In genomic region chr2:59177748-59178147, GRCh38 we compare ENCODE assay signal across 23 cellular contexts.
DNase-seq lines count a peak whose midpoint lies in the region; ATAC-seq and TF ChIP-seq lines count a peak whose summit lies in the region.
"Had no signal": no experiment of that assay in that cellular context is flagged by ENCODE, and none has a peak within 500 bp of the region (broad histone marks: within the 10 kb centered on the region; RNA-seq: fewer than 3 reads in every experiment).

No MANE protein-coding gene starts in this region.

- H3K27ac ChIP-seq in right atrium auricular region = no peak overlapping the region
- H3K27ac ChIP-seq: cardiac muscle cell, HL-60, transverse colon had no signal

- H3K9me2 ChIP-seq in Loucy (replicated peaks; ENCODE audit: low read depth, low read length) = no peaks in the 10 kb centered on the region

- no peaks in the 10 kb centered on the region for H3F3A ChIP-seq in Loucy (ENCODE audit: low read depth)

- no peaks in the 10 kb centered on the region for H3K79me2 ChIP-seq in Loucy (ENCODE audit: insufficient read depth, low read length)

- H3K4me1 ChIP-seq in Loucy (ENCODE audit: insufficient read depth, low read length, poor library complexity, severe bottlenecking) = peaks cover 6% of the 10 kb centered on the region
- H3K4me1 ChIP-seq in right atrium auricular region = no peaks in the 10 kb centered on the region
- H3K4me1 ChIP-seq: transverse colon had no signal

- H3K9ac ChIP-seq in Loucy (ENCODE audit: low read depth, low read length, poor library complexity, severe bottlenecking) = no peak overlapping the region

- no peaks in the 10 kb centered on the region for H4K20me1 ChIP-seq in Loucy (ENCODE audit: insufficient read depth, low read length, poor library complexity, severe bottlenecking)

- ATAC-seq in GM21825 (IDR thresholded peaks at IDR 0.05; ENCODE audit: unreplicated experiment) (no peak), GM21526 (IDR thresholded peaks at IDR 0.05; ENCODE audit: low FRiP score, unreplicated experiment) (no peak)
- ATAC-seq: HCT116, T-cell had no signal

- DNase-seq in NCI-H2029 treated with DMSO at 0.1 percent for 48 hours (lab: John Stamatoyannopoulos, UW) (peak; percentile 30), NCI-H524 treated with DMSO at 0.1 percent for 48 hours (lab: John Stamatoyannopoulos, UW) (peak; percentile 42), iris pigment epithelial cell (ENCODE audit: low read depth) (peak; percentile 47), right atrium auricular region (ENCODE audit: low spot score) (no peak)
- DNase-seq: activated naive CD4-positive, alpha-beta T cell treated with anti-CD3 and anti-CD28 coated beads for 36 hours; activated T-cell treated with anti-CD3 and anti-CD28 coated beads, Interleukin-2, amount 50 U/mL, for 48 hours; amygdala; CD8-positive, alpha-beta memory T cell; dermis blood vessel endothelial cell; EL; immature natural killer cell; IMR-90; NCI-H2227 treated with DMSO at 0.1 percent for 48 hours; OCI-M1; Right ventricle myocardium superior; T-cell; transverse colon had no signal

- no peak overlapping the region for H3K4me2 ChIP-seq in Loucy (ENCODE audit: low read depth, low read length, poor library complexity, severe bottlenecking)

- no peaks in the 10 kb centered on the region for H3K27me3 ChIP-seq in Loucy (ENCODE audit: insufficient read depth, low read length, poor library complexity, severe bottlenecking)
- no peaks in the 10 kb centered on the region for H3K27me3 ChIP-seq in right atrium auricular region
- H3K27me3 ChIP-seq: cardiac muscle cell, transverse colon had no signal

- no peaks in the 10 kb centered on the region for H3K9me3 ChIP-seq in Loucy (ENCODE audit: insufficient read depth, low read depth, low read length)
- no peaks in the 10 kb centered on the region for H3K9me3 ChIP-seq in right atrium auricular region
- H3K9me3 ChIP-seq: transverse colon had no signal

- 0 out of 2 replicates have a peak overlapping the region, but pooled peaks have one; percentile 9 for H2AFZ ChIP-seq in Loucy (ENCODE audit: low read length)

- no peak for TF ChIP-seq CTCF in Loucy (conservative IDR thresholded peaks at IDR 0.05; ENCODE audit: low read length)
- TF ChIP-seq CTCF in right atrium auricular region (IDR thresholded peaks at IDR 0.05) = no peak

- H3K4me3 ChIP-seq in Loucy (ENCODE audit: low read length, poor library complexity, severe bottlenecking) (no peak overlapping the region), right atrium auricular region (no peak overlapping the region)
- H3K4me3 ChIP-seq: cardiac muscle cell, transverse colon had no signal

- H3K36me3 ChIP-seq in Loucy (ENCODE audit: insufficient read depth, low read length) = no peaks in the 10 kb centered on the region
- H3K36me3 ChIP-seq in right atrium auricular region = no peaks in the 10 kb centered on the region
- H3K36me3 ChIP-seq: cardiac muscle cell, transverse colon had no signal
